ENCODE assay signal across 1 cellular context in genomic region chrX:45803383-45803921, GRCh38.
TF ChIP-seq lines count a peak whose summit lies in the region.

No MANE protein-coding gene starts in this region.

TF ChIP-seq in SK-N-SH, 30 proteins besides CTCF, POLR2A, EP300 and RAD21 (continued from another document):
- TF ChIP-seq REST (IDR thresholded peaks at IDR 0.05; ENCODE audit: low read depth, low read length) (no peak), GATA2 (CRISPR knock-in tag; IDR thresholded peaks at IDR 0.05) (no peak), ELF1 (IDR thresholded peaks at IDR 0.05) (no peak), NRF1 (IDR thresholded peaks at IDR 0.05; ENCODE audit: low read depth, low read length) (no peak), CHD2 (IDR thresholded peaks at IDR 0.05; ENCODE audit: low read length, partially characterized antibody) (no peak), TCF12 (IDR thresholded peaks at IDR 0.05) (peak; percentile 82), MXI1 (IDR thresholded peaks at IDR 0.05; ENCODE audit: low read depth, low read length) (no peak), YY1 (IDR thresholded peaks at IDR 0.05; ENCODE audit: low read depth) (peak; percentile 66; the same call in 1 of the 2 replicates), MEF2A (IDR thresholded peaks at IDR 0.05; ENCODE audit: borderline replicate concordance, low read depth) (peak; percentile 94), TAF1 (IDR thresholded peaks at IDR 0.05; ENCODE audit: borderline replicate concordance, low read depth, low read length) (no peak; the same call in 1 of the 2 replicates), SIN3A (IDR thresholded peaks at IDR 0.05; ENCODE audit: borderline replicate concordance, low read depth, low read length) (0 out of 2 replicates have a peak, but pooled peaks have one; percentile 40), RCOR1 (IDR thresholded peaks at IDR 0.05; ENCODE audit: low read length) (no peak), POLR2AphosphoS5 (IDR thresholded peaks at IDR 0.05; ENCODE audit: low read depth, low read length) (peak; percentile 77), ZBTB33 (IDR thresholded peaks at IDR 0.05; ENCODE audit: borderline replicate concordance, low read depth) (peak; percentile 47; the same call in 1 of the 2 replicates), FOXM1 (IDR thresholded peaks at IDR 0.05; ENCODE audit: low read depth) (no peak), FOXJ3 (CRISPR knock-in tag; IDR thresholded peaks at IDR 0.05) (no peak), MAX (IDR thresholded peaks at IDR 0.05; ENCODE audit: low read depth) (peak; percentile 24; the same call in 1 of the 2 replicates), RFX5 (IDR thresholded peaks at IDR 0.05; ENCODE audit: low read length) (no peak)
- TF ChIP-seq, protein P1, sequence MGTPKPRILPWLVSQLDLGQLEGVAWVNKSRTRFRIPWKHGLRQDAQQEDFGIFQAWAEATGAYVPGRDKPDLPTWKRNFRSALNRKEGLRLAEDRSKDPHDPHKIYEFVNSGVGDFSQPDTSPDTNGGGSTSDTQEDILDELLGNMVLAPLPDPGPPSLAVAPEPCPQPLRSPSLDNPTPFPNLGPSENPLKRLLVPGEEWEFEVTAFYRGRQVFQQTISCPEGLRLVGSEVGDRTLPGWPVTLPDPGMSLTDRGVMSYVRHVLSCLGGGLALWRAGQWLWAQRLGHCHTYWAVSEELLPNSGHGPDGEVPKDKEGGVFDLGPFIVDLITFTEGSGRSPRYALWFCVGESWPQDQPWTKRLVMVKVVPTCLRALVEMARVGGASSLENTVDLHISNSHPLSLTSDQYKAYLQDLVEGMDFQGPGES (IDR thresholded peaks at IDR 0.05; ENCODE audit: low read depth, low read length): no peak
